ENCODE assay signal across 20 cellular contexts in genomic region chr15:63559753-63560152, GRCh38. TPM values are rescaled to one million over a fixed set of nuclear protein-coding genes. Genes with fewer than 3 reads are reported as not detected.
DNase-seq lines count a peak whose midpoint lies in the region; ATAC-seq, FAIRE-seq and TF ChIP-seq lines count a peak whose summit lies in the region.
"Had no signal": no experiment of that assay in that cellular context is flagged by ENCODE, and none has a peak within 500 bp of the region (broad histone marks: within the 10 kb centered on the region; RNA-seq: fewer than 3 reads in every experiment).

No MANE protein-coding gene starts in this region.

- CTCF ChIA-PET in activated naive CD4-positive, alpha-beta T cell treated with anti-CD3 and anti-CD28 coated beads, Interleukin-2, amount 10 ng/mL, durations not matched to agents 7 days and 5 days (lab: Charles Lee) = no interaction called here
- CTCF ChIA-PET in WTC11 (lab: Charles Lee) (interaction anchor here (1.6 kb wide), 1 partner anchor 40 kb away, joined by 5 read pairs; no protein-coding TSS in a partner anchor), H1 (lab: Charles Lee; ENCODE audit: partially characterized antibody) (interaction anchor here (0.7 to 2.4 kb wide), 6 partner anchors 18 to 866 kb away, joined by 3 to 10 read pairs (median 4); no protein-coding TSS in a partner anchor)

- no peaks in the 10 kb centered on the region for H3K27me3 Mint-ChIP-seq in activated naive CD4-positive, alpha-beta T cell treated with anti-CD3 and anti-CD28 coated beads, Interleukin-2, amount 50 U/mL, for 24 hours
- H3K27me3 Mint-ChIP-seq in activated naive CD4-positive, alpha-beta T cell treated with anti-CD3 and anti-CD28 coated beads, Interleukin-2, amount 10 ng/mL, durations not matched to agents 7 days and 5 days = no peaks in the 10 kb centered on the region
- no peaks in the 10 kb centered on the region for H3K27me3 Mint-ChIP-seq in WTC11 (ENCODE audit: low read depth)
- no peaks in the 10 kb centered on the region; the same call in 1 of the 2 replicates for H3K27me3 Mint-ChIP-seq in HFFc6 (ENCODE audit: insufficient read depth)
- H3K27me3 Mint-ChIP-seq: IgD-negative memory B cell had no signal

- H4K91ac ChIP-seq in H1 (replicated peaks; ENCODE audit: insufficient read length, low read length) = no peak overlapping the region
- H4K91ac ChIP-seq in trophoblast cell (ENCODE audit: low read depth, low read length) = no peak overlapping the region

- no peak overlapping the region for H2BK20ac ChIP-seq in H1 (ENCODE audit: low read length)

- H2AFZ ChIP-seq in H1 (ENCODE audit: low read length) (no peak overlapping the region), trophoblast cell (ENCODE audit: insufficient read depth, low read length, poor library complexity) (no peak overlapping the region)

- no peak for TF ChIP-seq POLR2A in H1 (IDR thresholded peaks at IDR 0.05; ENCODE audit: control extremely low read depth in 1 of 2, low read depth in 2 of 2, low read length in 2 of 2)

- H3K4me2 ChIP-seq in H1 (ENCODE audit: insufficient read depth in 1 of 2, low read depth in 2 of 2, low read length in 2 of 2) (peak overlapping the region in 1 of 2 experiments; percentile 44; a peak in 3 of 4 replicates), trophoblast cell (ENCODE audit: low read length) (no peak overlapping the region)
- H3K4me2 ChIP-seq: BLaER1 treated with 17β-estradiol and CSF1 and Interleukin-3, amounts not matched to agents 10 nM and 100 nM had no signal

- no peak overlapping the region for H3K4me3 Mint-ChIP-seq in activated naive CD4-positive, alpha-beta T cell treated with anti-CD3 and anti-CD28 coated beads, Interleukin-2, amount 50 U/mL, for 24 hours
- no peak overlapping the region for H3K4me3 Mint-ChIP-seq in activated naive CD4-positive, alpha-beta T cell treated with anti-CD3 and anti-CD28 coated beads, Interleukin-2, amount 10 ng/mL, durations not matched to agents 7 days and 5 days
- H3K4me3 Mint-ChIP-seq in WTC11 (peak overlapping the region; percentile 14; the same call in 1 of the 2 replicates), HFFc6 (no peak overlapping the region)
- H3K4me3 Mint-ChIP-seq: IgD-negative memory B cell had no signal

- H3K27ac Mint-ChIP-seq in activated naive CD4-positive, alpha-beta T cell treated with anti-CD3 and anti-CD28 coated beads, Interleukin-2, amount 50 U/mL, for 24 hours = peak overlapping the region; percentile 68
- H3K27ac Mint-ChIP-seq in activated naive CD4-positive, alpha-beta T cell treated with anti-CD3 and anti-CD28 coated beads, Interleukin-2, amount 10 ng/mL, durations not matched to agents 7 days and 5 days = no peak overlapping the region
- peak overlapping the region; percentile 89; the same call in 1 of the 2 replicates for H3K27ac Mint-ChIP-seq in WTC11
- no peak overlapping the region for H3K27ac Mint-ChIP-seq in HFFc6

- H2BK12ac ChIP-seq in H1 (ENCODE audit: low read depth, low read length) (no peak overlapping the region), trophoblast cell (ENCODE audit: low read length) (no peak overlapping the region)

- no peaks in the 10 kb centered on the region for H4K20me1 ChIP-seq in H1 (replicated peaks in 1 of 2; ENCODE audit: control insufficient read depth in 1 of 2, insufficient read depth in 2 of 2, low read length in 2 of 2)

- ATAC-seq in WTC11 = peak; percentile 47
- ATAC-seq in GM21447 (IDR thresholded peaks at IDR 0.05; ENCODE audit: unreplicated experiment) = no peak

- FAIRE-seq in H1 (lab: Jason Lieb, UNC) = peak; percentile 45
- FAIRE-seq: A204.1, GM12878 had no signal

- TF ChIP-seq EP300 in H1 (IDR thresholded peaks at IDR 0.05; ENCODE audit: borderline replicate concordance in 1 of 2, low read depth in 2 of 2, low read length in 2 of 2) = peak in 1 of 2 experiments; percentile 50; a peak in 1 of 3 replicates

- TF ChIP-seq RAD21 in H1 (IDR thresholded peaks at IDR 0.05 in 1 of 2, conservative IDR thresholded peaks at IDR 0.05 in 1 of 2; ENCODE audit: low read depth in 2 of 2, low read length in 2 of 2) = no peak

- peaks cover 2% of the 10 kb centered on the region; the same call in 1 of the 2 replicates for H3K23me2 ChIP-seq in H1 (ENCODE audit: low read depth, low read length)

- H4K8ac ChIP-seq in H1 (ENCODE audit: extremely low read depth, insufficient read depth, low read length) (no peak overlapping the region; the same call in 1 of the 2 replicates), trophoblast cell (ENCODE audit: low read depth, low read length) (no peak overlapping the region)

- 28% methylated on average over 5 of the region's 5 CpGs; no CpG with 5 or more reads in 1 of the 2 experiments for WGBS in H1 (ENCODE audit: extremely low coverage in 1 of 2, insufficient coverage in 1 of 2, insufficient read length in 1 of 2, insufficient replicate concordance in 2 of 2, low coverage in 1 of 2, low lambda C conversion rate in 2 of 2, missing lambda C conversion rate in 1 of 2), 2 experiments
- WGBS in trophoblast cell (ENCODE audit: extremely low coverage, insufficient coverage, insufficient read length) = no CpG with 5 or more reads among the region's 5 CpGs

- H3K23ac ChIP-seq in H1 (ENCODE audit: insufficient read length) = no peak overlapping the region
- H3K23ac ChIP-seq in trophoblast cell (ENCODE audit: low read length) = no peak overlapping the region

- H3K4me1 ChIP-seq in H1 (replicated peaks in 1 of 4; ENCODE audit: control insufficient read depth in 3 of 4, insufficient read depth in 4 of 4, low read length in 3 of 4) (peaks cover 3 to 18% (median 14%) of the 10 kb centered on the region in 4 experiments; a peak in 6 of 7 replicates), trophoblast cell (ENCODE audit: control insufficient read depth in 1 of 2, insufficient read depth in 2 of 2, low read length in 2 of 2) (peaks cover 0 to 3% of the 10 kb centered on the region in 2 experiments)
- H3K4me1 ChIP-seq: BLaER1 treated with 17β-estradiol and CSF1 and Interleukin-3, amounts not matched to agents 10 nM and 100 nM had no signal

- DNase-seq in activated naive CD4-positive, alpha-beta T cell treated with anti-CD3 and anti-CD28 coated beads, Interleukin-2, amount 10 ng/mL, durations not matched to agents 7 days and 5 days = no peak
- DNase-seq in WTC11 (ENCODE audit: low spot score) (no peak), H1 (ENCODE audit: low read depth in 1 of 2, low spot score in 2 of 2) (no peak), trophoblast cell (peak; percentile 71 to 90), HFFc6 (no peak)
- no peak for DNase-seq in activated CD8-positive, alpha-beta memory T cell treated with anti-CD3 and anti-CD28 coated beads, Interleukin-2, amount 50 U/mL, for 48 hours
- DNase-seq: GDM1, H7, Kasumi-1, MM.1S, NCI-H1092 treated with DMSO at 0.1 percent for 48 hours, NCI-H2081 treated with DMSO at 0.1 percent for 48 hours, NCI-H510A treated with DMSO at 0.1 percent for 48 hours, NCI-H82 had no signal

- H3K14ac ChIP-seq in H1 (ENCODE audit: insufficient read length) (no peak overlapping the region), trophoblast cell (ENCODE audit: low read length) (no peak overlapping the region)

- H3K27me3 ChIP-seq in H1 (replicated peaks in 1 of 4; ENCODE audit: control insufficient read depth in 3 of 4, extremely low read depth in 1 of 4, insufficient read depth in 3 of 4, low read length in 3 of 4) (no peaks in the 10 kb centered on the region), trophoblast cell (ENCODE audit: insufficient read depth, low read length) (no peaks in the 10 kb centered on the region)
- H3K27me3 ChIP-seq: BLaER1 treated with 17β-estradiol and CSF1 and Interleukin-3, amounts not matched to agents 10 nM and 100 nM had no signal

- no peaks in the 10 kb centered on the region for H3K9me3 Mint-ChIP-seq in activated naive CD4-positive, alpha-beta T cell treated with anti-CD3 and anti-CD28 coated beads, Interleukin-2, amount 50 U/mL, for 24 hours
- no peaks in the 10 kb centered on the region for H3K9me3 Mint-ChIP-seq in activated naive CD4-positive, alpha-beta T cell treated with anti-CD3 and anti-CD28 coated beads, Interleukin-2, amount 10 ng/mL, durations not matched to agents 7 days and 5 days
- no peaks in the 10 kb centered on the region for H3K9me3 Mint-ChIP-seq in WTC11
- H3K9me3 Mint-ChIP-seq in HFFc6 = no peaks in the 10 kb centered on the region
- H3K9me3 Mint-ChIP-seq: IgD-negative memory B cell had no signal

- H3K9ac ChIP-seq in H1 (replicated peaks in 1 of 4; ENCODE audit: extremely low read depth in 1 of 4, low read depth in 3 of 4, low read length in 3 of 4) = no peak overlapping the region
- no peak overlapping the region for H3K9ac ChIP-seq in trophoblast cell (ENCODE audit: low read length)
- H3K9ac ChIP-seq: BLaER1 treated with 17β-estradiol and CSF1 and Interleukin-3, amounts not matched to agents 10 nM and 100 nM had no signal

- no peak for TF ChIP-seq CTCF in WTC11 (IDR thresholded peaks at IDR 0.05)
- no peak for TF ChIP-seq CTCF in H1 (IDR thresholded peaks at IDR 0.05; ENCODE audit: control extremely low read depth in 1 of 3, insufficient read depth in 1 of 3, low read depth in 1 of 3, low read length in 3 of 3)
- no peak for TF ChIP-seq CTCF in HFFc6 (IDR thresholded peaks at IDR 0.05)

- H3K79me2 ChIP-seq in H1 (ENCODE audit: control insufficient read depth in 1 of 2, insufficient read depth in 2 of 2, low read length in 2 of 2) (no peaks in the 10 kb centered on the region), trophoblast cell (ENCODE audit: control insufficient read depth, insufficient read depth, low read length, poor library complexity) (no peaks in the 10 kb centered on the region)

- H3K36me3 Mint-ChIP-seq in activated naive CD4-positive, alpha-beta T cell treated with anti-CD3 and anti-CD28 coated beads, Interleukin-2, amount 50 U/mL, for 24 hours = peaks cover 26% of the 10 kb centered on the region
- H3K36me3 Mint-ChIP-seq in activated naive CD4-positive, alpha-beta T cell treated with anti-CD3 and anti-CD28 coated beads, Interleukin-2, amount 10 ng/mL, durations not matched to agents 7 days and 5 days = peaks cover 71% of the 10 kb centered on the region
- H3K36me3 Mint-ChIP-seq in WTC11 = no peaks in the 10 kb centered on the region; the same call in none of the 2 replicates
- peaks cover 42% of the 10 kb centered on the region for H3K36me3 Mint-ChIP-seq in HFFc6 (ENCODE audit: low read depth)

- no peak overlapping the region for H4K5ac ChIP-seq in H1 (ENCODE audit: insufficient read length, low read depth, low read length)

- no peak overlapping the region for H2BK120ac ChIP-seq in H1 (replicated peaks; ENCODE audit: low read depth, low read length)
- H2BK120ac ChIP-seq in trophoblast cell (ENCODE audit: insufficient read depth, low read length, poor library complexity) = no peak overlapping the region

- H4K12ac ChIP-seq in trophoblast cell (ENCODE audit: low read depth, low read length) = no peak overlapping the region

- no peak overlapping the region for H3K56ac ChIP-seq in H1 (replicated peaks; ENCODE audit: insufficient read length, low read depth, low read length)

- peak overlapping the region in 2 of 4 experiments; percentile 3 to 9; a peak in 1 of 8 replicates for H3K4me3 ChIP-seq in H1 (ENCODE audit: extremely low read depth in 1 of 4, insufficient read depth in 2 of 4, low read depth in 3 of 4, low read length in 4 of 4)
- no peak overlapping the region for H3K4me3 ChIP-seq in trophoblast cell (ENCODE audit: low read depth, low read length)
- H3K4me3 ChIP-seq: BLaER1 treated with 17β-estradiol and CSF1 and Interleukin-3, amounts not matched to agents 10 nM and 100 nM; GM12878 had no signal

- no peak overlapping the region for H3K27ac ChIP-seq in H1 (ENCODE audit: low read depth, low read length)
- no peak overlapping the region for H3K27ac ChIP-seq in trophoblast cell (ENCODE audit: low read depth, low read length)
- H3K27ac ChIP-seq: BLaER1 treated with 17β-estradiol and CSF1 and Interleukin-3, amounts not matched to agents 10 nM and 100 nM had no signal

- no peak overlapping the region for H2BK15ac ChIP-seq in H1 (ENCODE audit: low read length)

- H3K4ac ChIP-seq in H1 (replicated peaks; ENCODE audit: insufficient read length, low read depth, low read length) (no peak overlapping the region), trophoblast cell (ENCODE audit: low read depth, low read length) (no peak overlapping the region)

- H2AK5ac ChIP-seq in H1 (ENCODE audit: low read depth, low read length) (no peak overlapping the region), trophoblast cell (ENCODE audit: low read length) (no peak overlapping the region)

- H3K36me3 ChIP-seq in H1 (ENCODE audit: control insufficient read depth in 2 of 4, insufficient read depth in 4 of 4, low read length in 3 of 4) (no peaks in the 10 kb centered on the region), trophoblast cell (ENCODE audit: control insufficient read depth in 1 of 2, insufficient read depth in 2 of 2, low read length in 2 of 2) (peaks cover 10 to 11% of the 10 kb centered on the region in 2 experiments)

- H3K4me1 Mint-ChIP-seq in activated naive CD4-positive, alpha-beta T cell treated with anti-CD3 and anti-CD28 coated beads, Interleukin-2, amount 50 U/mL, for 24 hours = peaks cover 53% of the 10 kb centered on the region
- peaks cover 6% of the 10 kb centered on the region for H3K4me1 Mint-ChIP-seq in activated naive CD4-positive, alpha-beta T cell treated with anti-CD3 and anti-CD28 coated beads, Interleukin-2, amount 10 ng/mL, durations not matched to agents 7 days and 5 days
- peaks cover 52% of the 10 kb centered on the region for H3K4me1 Mint-ChIP-seq in WTC11
- H3K4me1 Mint-ChIP-seq in HFFc6 (ENCODE audit: low read depth) = peaks cover 16% of the 10 kb centered on the region

- POLR2A ChIA-PET in WTC11 (lab: Charles Lee) = interaction anchor here (0.7 kb wide), 1 partner anchor 21 kb away, joined by 3 read pairs; no protein-coding TSS in a partner anchor
- POLR2A ChIA-PET in H1 (lab: Charles Lee; ENCODE audit: partially characterized antibody) = interaction anchor here (1.2 kb wide), 1 partner anchor 24 kb away, joined by 3 read pairs; no protein-coding TSS in a partner anchor

- H2BK5ac ChIP-seq in H1 (ENCODE audit: low read depth, low read length) (no peak overlapping the region), trophoblast cell (ENCODE audit: low read depth, low read length, poor library complexity) (no peak overlapping the region)

- no peaks in the 10 kb centered on the region for H3K79me1 ChIP-seq in H1 (ENCODE audit: low read depth, low read length)
- no peaks in the 10 kb centered on the region for H3K79me1 ChIP-seq in trophoblast cell (ENCODE audit: low read length)

- H3K9me3 ChIP-seq in H1 (ENCODE audit: insufficient read depth in 2 of 2, low read depth in 1 of 2, low read length in 1 of 2) (no peaks in the 10 kb centered on the region), trophoblast cell (ENCODE audit: insufficient read depth, low read depth, low read length) (no peaks in the 10 kb centered on the region)
- H3K9me3 ChIP-seq: BLaER1 treated with 17β-estradiol and CSF1 and Interleukin-3, amounts not matched to agents 10 nM and 100 nM had no signal

- H3K18ac ChIP-seq in H1 (ENCODE audit: extremely low read depth, low read length) = no peak overlapping the region
- no peak overlapping the region for H3K18ac ChIP-seq in trophoblast cell (ENCODE audit: low read length)

RNA-seq across cellular contexts. Expression of gene FBXL22, which starts 37.4 kb away (rescaled TPM):
- 0.46 to 0.73 TPM (median 0.46 TPM) in 3 replicates for total RNA-seq in WTC11 (2021)
- total RNA-seq in H1 (2021; fragmentation: NEBNext Ultra II Directional; extraction: Animal tissue kit (Norgen Biotek cat#: 25700)) = 0.47 and 0.54 TPM in 2 replicates
- 0.09 and 0.24 TPM in 2 replicates for polyA plus RNA-seq in H1 (2011; rRNA removed)
- polyA plus RNA-seq in H1 (2011; cell fraction: cytosol; rRNA removed) = 0.28 TPM
- 0.30 TPM for polyA plus RNA-seq in H1 (2011; cell fraction: nucleus; rRNA removed)
- 0.56 to 0.75 TPM (median 0.59 TPM) in 3 of 4 replicates, not detected in the other for polyA plus RNA-seq in H1 (2012, experiment 1 of 2)
- polyA plus RNA-seq in H1 (2012, experiment 2 of 2) = 0.41 TPM
- polyA plus RNA-seq in H1 (2013, experiment 1 of 2) = 0.26 TPM
- polyA plus RNA-seq in H1 (2013, experiment 2 of 2) = 0.26 TPM
- not detected in 2 replicates for polyA minus RNA-seq in H1 (2011; rRNA and poly(A)+ RNA removed)
- not detected for polyA minus RNA-seq in H1 (2011; cell fraction: cytosol; rRNA and poly(A)+ RNA removed)
- not detected for polyA minus RNA-seq in H1 (2011; cell fraction: nucleus; rRNA and poly(A)+ RNA removed)
- polyA plus RNA-seq in trophoblast cell (2013) = 0.08 TPM in 2 replicates
- under 1 TPM; 0.20 to 0.57 (median 0.29) TPM for total RNA-seq in HFFc6 (2021; fragmentation: NEBNext Ultra II Directional; extraction: Animal tissue kit (Norgen Biotek cat#: 25700))

RNA-seq across cellular contexts. Expression of gene USP3, which starts 55.4 kb away (rescaled TPM):
- total RNA-seq in WTC11 (2021) = 30.0 to 36.6 TPM (median 30.8 TPM) in 3 replicates
- 10.8 and 15.5 TPM in 2 replicates for total RNA-seq in H1 (2021; fragmentation: NEBNext Ultra II Directional; extraction: Animal tissue kit (Norgen Biotek cat#: 25700))
- polyA plus RNA-seq in H1 (2011; rRNA removed) = 10.0 and 16.2 TPM in 2 replicates
- polyA plus RNA-seq in H1 (2011; cell fraction: cytosol; rRNA removed) = 6.9 TPM
- 16.9 TPM for polyA plus RNA-seq in H1 (2011; cell fraction: nucleus; rRNA removed)
- polyA plus RNA-seq in H1 (2012, experiment 1 of 2) = 17.5 to 23.1 TPM (median 18.6 TPM) in 4 replicates
- 4.9 TPM for polyA plus RNA-seq in H1 (2012, experiment 2 of 2)
- polyA plus RNA-seq in H1 (2013, experiment 1 of 2) = 7.8 TPM
- polyA plus RNA-seq in H1 (2013, experiment 2 of 2) = 6.8 TPM
- 12.4 and 29.6 TPM in 2 replicates for polyA minus RNA-seq in H1 (2011; rRNA and poly(A)+ RNA removed)
- polyA minus RNA-seq in H1 (2011; cell fraction: cytosol; rRNA and poly(A)+ RNA removed) = 15.0 TPM
- polyA minus RNA-seq in H1 (2011; cell fraction: nucleus; rRNA and poly(A)+ RNA removed) = 33.1 TPM
- polyA plus RNA-seq in trophoblast cell (2013) = 28.3 and 28.6 TPM in 2 replicates
- 10 to 100 TPM; 16.8 to 26.2 (median 23.1) TPM for total RNA-seq in HFFc6 (2021; fragmentation: NEBNext Ultra II Directional; extraction: Animal tissue kit (Norgen Biotek cat#: 25700))

Comparison
In these comparisons a context has a peak if more than half of its experiments do, and no peak if none do; other contexts are left out.
1. H3K27ac Mint-ChIP-seq: peak in activated naive CD4-positive, alpha-beta T cell treated with anti-CD3 and anti-CD28 coated beads, Interleukin-2, amount 50 U/mL, for 24 hours (single experiment) and WTC11 (single experiment); none in activated naive CD4-positive, alpha-beta T cell treated with anti-CD3 and anti-CD28 coated beads, Interleukin-2, amount 10 ng/mL, durations not matched to agents 7 days and 5 days (single experiment) and HFFc6 (single experiment).
2. DNase-seq: peak in trophoblast cell (2 of 2); none in activated naive CD4-positive, alpha-beta T cell treated with anti-CD3 and anti-CD28 coated beads, Interleukin-2, amount 10 ng/mL, durations not matched to agents 7 days and 5 days (single experiment), WTC11 (single experiment), H1 (0 of 2), activated CD8-positive, alpha-beta memory T cell treated with anti-CD3 and anti-CD28 coated beads, Interleukin-2, amount 50 U/mL, for 48 hours (single experiment) and HFFc6 (single experiment).